13 cellular contexts compared by ENCODE assay signal in the genomic region with DNA sequence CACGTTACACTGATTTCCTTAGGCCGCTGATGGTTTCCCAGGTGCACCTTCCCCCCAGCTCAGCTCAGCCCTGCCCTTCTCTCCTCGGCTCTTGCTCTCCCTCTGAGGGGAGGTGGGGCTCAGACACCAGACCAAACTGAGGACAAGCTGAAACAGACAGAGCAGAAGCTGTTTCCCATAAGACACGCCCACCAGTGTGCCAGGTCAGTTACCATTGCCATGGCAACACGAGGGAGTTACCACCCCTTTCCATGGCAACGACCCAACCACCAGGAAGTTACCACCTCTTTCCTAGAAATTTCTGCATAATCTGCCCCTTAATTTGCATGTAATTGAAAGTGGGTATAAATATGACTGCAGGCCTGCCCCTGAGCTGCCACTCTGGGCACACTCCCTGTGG.
DNase-seq lines count a peak whose midpoint lies in the region; ATAC-seq and TF ChIP-seq lines count a peak whose summit lies in the region.
"Had no signal": no experiment of that assay in that cellular context is flagged by ENCODE, and none has a peak within 500 bp of the region (broad histone marks: within the 10 kb centered on the region; RNA-seq: fewer than 3 reads in every experiment).

No MANE protein-coding gene starts in this region.

- TF ChIP-seq EP300 in esophagus muscularis mucosa (IDR thresholded peaks at IDR 0.05), result no peak

- H3K27ac ChIP-seq in esophagus muscularis mucosa (replicated peaks in 1 of 4), result no peak overlapping the region
- H3K27ac ChIP-seq in brain microvascular endothelial cell, result no peak overlapping the region
- H3K27ac ChIP-seq: spleen had no signal

- intact Hi-C loops in esophagus muscularis mucosa (cut with DNase I), result no loop called here

- DNase-seq in COR-L47 (lab: John Stamatoyannopoulos, UW) (peak; percentile 68), H7 (peak; percentile 32), NCI-H748 (lab: John Stamatoyannopoulos, UW; ENCODE audit: unreplicated experiment) (peak; percentile 92), esophagus muscularis mucosa (ENCODE audit: extremely low spot score) (peak; percentile 14), brain microvascular endothelial cell (no peak)
- DNase-seq in central memory CD4-positive, alpha-beta T cell, result no peak
- DNase-seq: activated naive CD4-positive, alpha-beta T cell treated with anti-CD3 and anti-CD28 coated beads, Interleukin-2, amount 50 U/mL, for 16 hours; DMS79; naive thymus-derived CD8-positive, alpha-beta T cell; NCI-H345; spleen; SW 1271 had no signal

- no peaks in the 10 kb centered on the region for H3K4me1 ChIP-seq in esophagus muscularis mucosa
- H3K4me1 ChIP-seq: spleen had no signal

- H3K27me3 ChIP-seq in H7 (ENCODE audit: control insufficient read depth, insufficient read depth, low read length), result no peaks in the 10 kb centered on the region; the same call in 1 of the 2 replicates
- peaks cover 0 to 15% (median 0%) of the 10 kb centered on the region in 4 donors for H3K27me3 ChIP-seq in esophagus muscularis mucosa
- H3K27me3 ChIP-seq in brain microvascular endothelial cell (replicated peaks), result no peaks in the 10 kb centered on the region
- H3K27me3 ChIP-seq: spleen had no signal

- H3K9me3 ChIP-seq in esophagus muscularis mucosa, result no peaks in the 10 kb centered on the region
- H3K9me3 ChIP-seq: spleen had no signal

- no peak overlapping the region for H3K4me3 ChIP-seq in H7 (ENCODE audit: insufficient read depth, low read depth, low read length)
- H3K4me3 ChIP-seq in esophagus muscularis mucosa, result no peak overlapping the region
- H3K4me3 ChIP-seq in brain microvascular endothelial cell (ENCODE audit: low read depth, low read length), result no peak overlapping the region
- H3K4me3 ChIP-seq: spleen had no signal

- WGBS in esophagus muscularis mucosa, result 60% methylated on average over 6 of the region's 6 CpGs

- ATAC-seq in GM21528 (IDR thresholded peaks at IDR 0.05; ENCODE audit: low FRiP score, unreplicated experiment), result no peak
- ATAC-seq: naive thymus-derived CD8-positive, alpha-beta T cell had no signal

- no peaks in the 10 kb centered on the region for H3K36me3 ChIP-seq in H7 (replicated peaks; ENCODE audit: control insufficient read depth, insufficient read depth, low read length)
- H3K36me3 ChIP-seq in esophagus muscularis mucosa, result no peaks in the 10 kb centered on the region
- no peaks in the 10 kb centered on the region for H3K36me3 ChIP-seq in brain microvascular endothelial cell (replicated peaks)
- H3K36me3 ChIP-seq: spleen had no signal

- in situ Hi-C loops in brain microvascular endothelial cell (cut with HindIII; ENCODE audit: low pct_ligation_motif_present, low sequenced_read_pairs), result no loop called here

- TF ChIP-seq CTCF in esophagus muscularis mucosa (IDR thresholded peaks at IDR 0.05) (no peak), brain microvascular endothelial cell (IDR thresholded peaks at IDR 0.05; ENCODE audit: low read depth, low read length, missing control alignments) (no peak)

- TF ChIP-seq POLR2A in esophagus muscularis mucosa (IDR thresholded peaks at IDR 0.05; ENCODE audit: low read depth), result no peak

Comparison
In these comparisons a context has a peak if more than half of its experiments do, and no peak if none do; other contexts are left out.
1. DNase-seq: peak in COR-L47 (single experiment), H7 (single experiment), NCI-H748 (single experiment) and esophagus muscularis mucosa (single experiment); none in central memory CD4-positive, alpha-beta T cell (single experiment) and brain microvascular endothelial cell (single experiment).